Comparison of ENCODE assay signal across 8 cellular contexts in genomic region chr10:12350925-12351324, GRCh38. TPM values are rescaled to one million over a fixed set of nuclear protein-coding genes. Genes with fewer than 3 reads are reported as not detected.
DNase-seq lines count a peak whose midpoint lies in the region; ATAC-seq, FAIRE-seq and TF ChIP-seq lines count a peak whose summit lies in the region.

No MANE protein-coding gene starts in this region.

- FAIRE-seq in pancreas (lab: Jason Lieb, UNC) = no peak

- peaks cover 18% of the 10 kb centered on the region for H3K4me1 ChIP-seq in CD8-positive, alpha-beta memory T cell (ENCODE audit: insufficient read depth, low read length)
- peaks cover 6% of the 10 kb centered on the region for H3K4me1 ChIP-seq in OCI-LY1 (ENCODE audit: insufficient read depth, low read length, severe bottlenecking)
- peaks cover 19 to 26% (median 24%) of the 10 kb centered on the region in 3 donors for H3K4me1 ChIP-seq in pancreas

- intact Hi-C loops in pancreas (cut with DNase I) = loop anchor here in 1 of 3 donors (10.0 kb wide), 1 partner anchor 134 kb away; no protein-coding TSS in a partner anchor

- peaks cover 0 to 7% (median 4%) of the 10 kb centered on the region in 3 donors for H3K36me3 Mint-ChIP-seq in CD8-positive, alpha-beta memory T cell

- H2AFZ ChIP-seq in OCI-LY1 (ENCODE audit: low read length) = no peak overlapping the region

- TF ChIP-seq CTCF in OCI-LY1 (IDR thresholded peaks at IDR 0.05; ENCODE audit: low read length) = no peak
- no peak for TF ChIP-seq CTCF in epithelial cell of esophagus (IDR thresholded peaks at IDR 0.05; ENCODE audit: insufficient read depth, low read depth, low read length, missing control alignments)
- no peak for TF ChIP-seq CTCF in pancreas (IDR thresholded peaks at IDR 0.05)

- H3K27me3 ChIP-seq in CD8-positive, alpha-beta memory T cell (ENCODE audit: insufficient read depth, low read length, poor library complexity, severe bottlenecking) = no peaks in the 10 kb centered on the region
- 0 out of 2 replicates have a peak, but pooled peaks cover 5% of the 10 kb centered on the region for H3K27me3 ChIP-seq in OCI-LY1 (ENCODE audit: insufficient read depth, low read length)
- no peaks in the 10 kb centered on the region for H3K27me3 ChIP-seq in pancreas

- CTCF ChIA-PET in CD8-positive, alpha-beta memory T cell (lab: Charles Lee) = interaction anchor here (0.7 to 1.7 kb wide), 2 partner anchors 15 to 86 kb away, joined by 3 to 7 read pairs; no protein-coding TSS in a partner anchor

- peaks cover 46 to 57% (median 49%) of the 10 kb centered on the region in 3 donors for H3K4me1 Mint-ChIP-seq in CD8-positive, alpha-beta memory T cell

- H3K27ac ChIP-seq in CD8-positive, alpha-beta memory T cell (ENCODE audit: low read depth, low read length) = peak overlapping the region; percentile 68
- H3K27ac ChIP-seq in OCI-LY1 (ENCODE audit: low read depth, low read length, poor library complexity, severe bottlenecking) (no peak overlapping the region), pancreas (peak overlapping the region in 2 of 4 donors; percentile 88 to 89)

- H3K4me3 ChIP-seq in CD8-positive, alpha-beta memory T cell (ENCODE audit: low read length) = peak overlapping the region; percentile 87
- H3K4me3 ChIP-seq in OCI-LY1 (ENCODE audit: low read depth, low read length, poor library complexity, severe bottlenecking) (no peak overlapping the region), epithelial cell of esophagus (ENCODE audit: low read length) (peak overlapping the region; percentile 62), pancreas (peak overlapping the region; percentile 69 to 95 (median 84))

- no peaks in the 10 kb centered on the region for H3K36me3 ChIP-seq in CD8-positive, alpha-beta memory T cell (ENCODE audit: insufficient read depth, low read length)
- H3K36me3 ChIP-seq in OCI-LY1 (ENCODE audit: insufficient read depth, low read length) (no peaks in the 10 kb centered on the region), pancreas (no peaks in the 10 kb centered on the region)

- H4K20me1 ChIP-seq in OCI-LY1 (ENCODE audit: insufficient read depth, low read length) = no peaks in the 10 kb centered on the region

- DNase-seq in CD8-positive, alpha-beta memory T cell = no peak
- no peak for DNase-seq in epithelial cell of esophagus (ENCODE audit: low read depth)
- DNase-seq in pancreas = no peak

- H3K79me2 ChIP-seq in OCI-LY1 (ENCODE audit: insufficient read depth, low read length) = no peaks in the 10 kb centered on the region

- H3K4me2 ChIP-seq in OCI-LY1 (ENCODE audit: low read length) = peak overlapping the region; percentile 82; the same call in 1 of the 2 replicates

- ATAC-seq in pancreas (no peak), GM21447 (IDR thresholded peaks at IDR 0.05; ENCODE audit: unreplicated experiment) (no peak), GM19328 (IDR thresholded peaks at IDR 0.05; ENCODE audit: unreplicated experiment) (no peak), HG02870 (IDR thresholded peaks at IDR 0.05; ENCODE audit: unreplicated experiment) (no peak), GM18858 (IDR thresholded peaks at IDR 0.05; ENCODE audit: unreplicated experiment) (no peak)

- H3K9ac ChIP-seq in OCI-LY1 (ENCODE audit: low read length) = no peak overlapping the region

- POLR2A ChIA-PET in CD8-positive, alpha-beta memory T cell (lab: Charles Lee) = interaction anchor here (0.6 to 2.8 kb wide), 2 partner anchors 99 to 1163 kb away, joined by 10 to 13 read pairs; no protein-coding TSS in a partner anchor

- H3K9me3 ChIP-seq in CD8-positive, alpha-beta memory T cell (ENCODE audit: low read length) = no peaks in the 10 kb centered on the region
- H3K9me3 ChIP-seq in OCI-LY1 (ENCODE audit: low read length) = no peaks in the 10 kb centered on the region
- H3K9me3 ChIP-seq in pancreas = no peaks in the 10 kb centered on the region

- no peaks in the 10 kb centered on the region for H3K9me2 ChIP-seq in OCI-LY1 (ENCODE audit: low read depth, low read length)

- H3K4me3 Mint-ChIP-seq in CD8-positive, alpha-beta memory T cell = peak overlapping the region; percentile 94 to 99 (median 98)

- H3K27ac Mint-ChIP-seq in CD8-positive, alpha-beta memory T cell = peak overlapping the region; percentile 85 to 99 (median 98)

- WGBS in pancreas, 2 donors = 15 to 16% methylated on average over 9 of the region's 9 CpGs

- peaks cover 0 to 1% (median 0%) of the 10 kb centered on the region in 5 donors for H3K9me3 Mint-ChIP-seq in CD8-positive, alpha-beta memory T cell

- H3F3A ChIP-seq in OCI-LY1 (ENCODE audit: insufficient read depth, low read length) = no peaks in the 10 kb centered on the region

- H3K27me3 Mint-ChIP-seq in CD8-positive, alpha-beta memory T cell = peaks cover 0 to 5% of the 10 kb centered on the region in 2 donors

RNA-seq across cellular contexts. Expression of gene CAMK1D, which starts 1.6 kb away (rescaled TPM):
- total RNA-seq in CD8-positive, alpha-beta memory T cell = 10 to 100 TPM in 1 of 2 experiments, 1 to 10 TPM in 1; 8.9 to 10.0 TPM
- 15.1 TPM for polyA plus RNA-seq in CD8-positive, alpha-beta memory T cell
- total RNA-seq in pancreas = 10 to 100 TPM; 20.2 to 30.1 (median 24.2) TPM
- 1 to 10 TPM; 2.9 to 6.3 TPM for polyA plus RNA-seq in pancreas
